ENCODE assay signal across 18 cellular contexts in genomic region chr20:59164681-59165388, GRCh38. TPM values are rescaled to one million over a fixed set of nuclear protein-coding genes. Genes with fewer than 3 reads are reported as not detected.
A peak's percentile ranks its signal among the peaks of the same experiment; 100 is the strongest.
DNase-seq lines count a peak whose midpoint lies in the region; ATAC-seq and TF ChIP-seq lines count a peak whose summit lies in the region.
"Had no signal": no experiment of that assay in that cellular context is flagged by ENCODE, and none has a peak within 500 bp of the region (broad histone marks: within the 10 kb centered on the region; RNA-seq: fewer than 3 reads in every experiment).

No MANE protein-coding gene starts in this region.

- no peaks in the 10 kb centered on the region for H3K9me3 ChIP-seq in lower lobe of right lung
- H3K9me3 ChIP-seq in suprapubic skin, result no peaks in the 10 kb centered on the region
- H3K9me3 ChIP-seq: sigmoid colon, SK-N-SH had no signal

- 67% methylated on average over 9 of the region's 9 CpGs for WGBS in suprapubic skin

- H3K4me1 ChIP-seq in lower lobe of right lung (no peaks in the 10 kb centered on the region), suprapubic skin (no peaks in the 10 kb centered on the region)
- H3K4me1 ChIP-seq: sigmoid colon had no signal

- H3K4me3 ChIP-seq in lower lobe of right lung (no peak overlapping the region), suprapubic skin (no peak overlapping the region)
- H3K4me3 ChIP-seq: sigmoid colon had no signal

- TF ChIP-seq CTCF in activated B cell treated with CpG ODN at 0.5 μM for 24 hours (IDR thresholded peaks at IDR 0.05), result no peak
- no peak for TF ChIP-seq CTCF in lower lobe of right lung (IDR thresholded peaks at IDR 0.05)
- no peak for TF ChIP-seq CTCF in suprapubic skin (IDR thresholded peaks at IDR 0.05)

- H3K36me3 ChIP-seq in lower lobe of right lung (no peaks in the 10 kb centered on the region), suprapubic skin (no peaks in the 10 kb centered on the region)
- H3K36me3 ChIP-seq: sigmoid colon had no signal

- ATAC-seq in activated B cell treated with CpG ODN at 0.5 μM for 24 hours (ENCODE audit: low read depth), result no peak
- no peak for ATAC-seq in lower lobe of right lung

- H3K27ac ChIP-seq in lower lobe of right lung (peak overlapping the region; percentile 64), suprapubic skin (peak overlapping the region; percentile 22)
- H3K27ac ChIP-seq: sigmoid colon had no signal

- TF ChIP-seq POLR2A in suprapubic skin (IDR thresholded peaks at IDR 0.05), result peak in 1 of 2 donors; percentile 21

- peak overlapping the region; percentile 97 for H3K27ac Mint-ChIP-seq in activated T-cell treated with anti-CD3 and anti-CD28 coated beads, Interleukin-2, amount 50 U/mL, for 24 hours
- peak overlapping the region; percentile 92 for H3K27ac Mint-ChIP-seq in activated B cell treated with CpG ODN at 0.5 μM for 24 hours
- H3K27ac Mint-ChIP-seq: HFFc6 had no signal

- H3K27me3 ChIP-seq in lower lobe of right lung (ENCODE audit: low read depth) (no peaks in the 10 kb centered on the region), suprapubic skin (peaks cover 16% of the 10 kb centered on the region)

- peak overlapping the region; percentile 81 for H3K4me3 Mint-ChIP-seq in activated T-cell treated with anti-CD3 and anti-CD28 coated beads, Interleukin-2, amount 50 U/mL, for 24 hours
- peak overlapping the region; percentile 71 for H3K4me3 Mint-ChIP-seq in activated B cell treated with CpG ODN at 0.5 μM for 24 hours
- H3K4me3 Mint-ChIP-seq: HFFc6, neural crest cell had no signal

- H3K36me3 Mint-ChIP-seq in activated T-cell treated with anti-CD3 and anti-CD28 coated beads, Interleukin-2, amount 50 U/mL, for 24 hours (ENCODE audit: low read depth), result peaks cover 11% of the 10 kb centered on the region
- peaks cover 3% of the 10 kb centered on the region for H3K36me3 Mint-ChIP-seq in activated B cell treated with CpG ODN at 0.5 μM for 24 hours (ENCODE audit: low read depth)

- no peaks in the 10 kb centered on the region for H3K27me3 Mint-ChIP-seq in activated T-cell treated with anti-CD3 and anti-CD28 coated beads, Interleukin-2, amount 50 U/mL, for 24 hours
- H3K27me3 Mint-ChIP-seq in activated B cell treated with CpG ODN at 0.5 μM for 24 hours, result no peaks in the 10 kb centered on the region

- no peak for TF ChIP-seq EP300 in suprapubic skin (IDR thresholded peaks at IDR 0.05)

- H3K4me1 Mint-ChIP-seq in activated T-cell treated with anti-CD3 and anti-CD28 coated beads, Interleukin-2, amount 50 U/mL, for 24 hours (ENCODE audit: low read depth), result peaks cover 94% of the 10 kb centered on the region
- H3K4me1 Mint-ChIP-seq in activated B cell treated with CpG ODN at 0.5 μM for 24 hours, result peaks cover 73% of the 10 kb centered on the region
- H3K4me1 Mint-ChIP-seq: neural crest cell had no signal

- CTCF ChIA-PET in activated B cell treated with CpG ODN at 0.5 μM for 24 hours (lab: Charles Lee), result interaction anchor here (1.2 to 1.4 kb wide), 3 partner anchors 41 to 57 kb away, joined by 3 to 5 read pairs (median 4); no protein-coding TSS in a partner anchor

- POLR2A ChIA-PET in activated B cell treated with CpG ODN at 0.5 μM for 24 hours (lab: Charles Lee), result interaction anchor here (0.7 to 3.4 kb wide), 6 partner anchors 9 to 276 kb away, joined by 3 to 64 read pairs (median 4); partner anchors contain the start of gene ATP5F1E

- no peaks in the 10 kb centered on the region for H3K9me3 Mint-ChIP-seq in activated T-cell treated with anti-CD3 and anti-CD28 coated beads, Interleukin-2, amount 50 U/mL, for 24 hours
- H3K9me3 Mint-ChIP-seq in activated B cell treated with CpG ODN at 0.5 μM for 24 hours, result no peaks in the 10 kb centered on the region
- H3K9me3 Mint-ChIP-seq: HFFc6 had no signal

- DNase-seq in activated T-cell treated with anti-CD3 and anti-CD28 coated beads, Interleukin-2, amount 50 U/mL, for 24 hours, result no peak
- DNase-seq in activated T-cell treated with anti-CD3 and anti-CD28 coated beads, Interleukin-2, amount 50 U/mL, for 1 hour, result no peak
- DNase-seq in activated B cell treated with CpG ODN at 0.5 μM for 24 hours, result no peak
- no peak for DNase-seq in lower lobe of right lung
- DNase-seq in suprapubic skin (ENCODE audit: low spot score in 2 of 2), result no peak
- DNase-seq in NOMO-1 treated with DMSO at 0.1 percent for 48 hours (lab: John Stamatoyannopoulos, UW; ENCODE audit: unreplicated experiment), result no peak
- no peak for DNase-seq in head of caudate nucleus
- DNase-seq in effector CD4-positive, alpha-beta T cell, result no peak
- DNase-seq: ACHN; activated CD4-positive, CD25-positive, alpha-beta regulatory T cell; Calu3; erythroblast; HFFc6; sigmoid colon; SK-N-SH had no signal

- intact Hi-C loops in activated B cell treated with CpG ODN at 0.5 μM for 24 hours (cut with micrococcal nuclease), result loop anchor here (2.0 to 10.0 kb wide), 5 partner anchors 14 to 1770 kb away; partner anchors contain the start of genes CTSZ, RBM38 and STX16
- intact Hi-C loops in lower lobe of right lung (cut with DNase I), result no loop called here
- intact Hi-C loops in head of caudate nucleus (cut with DNase I), result no loop called here

RNA-seq across cellular contexts. Expression of gene ZNF831, which starts 1.2 kb away (rescaled TPM):
- total RNA-seq in activated B cell treated with CpG ODN at 0.5 μM for 24 hours, result 3.2 and 4.0 TPM in 2 replicates
- total RNA-seq in lower lobe of right lung, result 1.0 TPM
- 1 to 10 TPM in 1 of 4 donors, under 1 TPM in 2, not detected in 1; 0.16 to 1.0 (median 0.34) TPM for total RNA-seq in suprapubic skin
- total RNA-seq: Calu3, chondrocyte, HFFc6, HT1080, neural crest cell had no signal
